In genomic region chr12:936377-937345, GRCh38 we compare ENCODE assay signal across 1 cellular context.
TF ChIP-seq lines count a peak whose summit lies in the region.

No MANE protein-coding gene starts in this region.

TF ChIP-seq in WTC11, 78 proteins besides CTCF, POLR2A, EP300 and RAD21 (continued from another document):
- TF ChIP-seq USF2 (CRISPR knock-in tag; IDR thresholded peaks at IDR 0.05) (no peak), JAZF1 (CRISPR knock-in tag; IDR thresholded peaks at IDR 0.05) (no peak), STAT6 (CRISPR knock-in tag; conservative IDR thresholded peaks at IDR 0.05; ENCODE audit: low read depth) (no peak), NFE2L1 (CRISPR knock-in tag; IDR thresholded peaks at IDR 0.05) (no peak), IRF1 (CRISPR knock-in tag; IDR thresholded peaks at IDR 0.05) (no peak), FOXP4 (CRISPR knock-in tag; IDR thresholded peaks at IDR 0.05) (no peak), ETV6 (CRISPR knock-in tag; IDR thresholded peaks at IDR 0.05) (no peak), ATF6 (CRISPR knock-in tag; IDR thresholded peaks at IDR 0.05) (no peak), EMX1 (CRISPR knock-in tag; IDR thresholded peaks at IDR 0.05) (no peak), ZNF396 (CRISPR knock-in tag; IDR thresholded peaks at IDR 0.05; ENCODE audit: borderline replicate concordance) (no peak), CREB1 (CRISPR knock-in tag; IDR thresholded peaks at IDR 0.05) (no peak), ZNF121 (CRISPR knock-in tag; IDR thresholded peaks at IDR 0.05) (no peak), ZNF532 (CRISPR knock-in tag; IDR thresholded peaks at IDR 0.05; ENCODE audit: borderline replicate concordance) (no peak), GRHL2 (CRISPR knock-in tag; IDR thresholded peaks at IDR 0.05; ENCODE audit: insufficient replicate concordance, severe bottlenecking) (no peak)
